In genomic region chr9:19424176-19424779, GRCh38 we compare ENCODE assay signal across 16 cellular contexts. TPM values are rescaled to one million over a fixed set of nuclear protein-coding genes. Genes with fewer than 3 reads are reported as not detected.
A peak's percentile ranks its signal among the peaks of the same experiment; 100 is the strongest.
DNase-seq lines count a peak whose midpoint lies in the region; ATAC-seq and TF ChIP-seq lines count a peak whose summit lies in the region.
"Had no signal": no experiment of that assay in that cellular context is flagged by ENCODE, and none has a peak within 500 bp of the region (broad histone marks: within the 10 kb centered on the region; RNA-seq: fewer than 3 reads in every experiment).

No MANE protein-coding gene starts in this region.

- H3K27ac Mint-ChIP-seq in glutamatergic neuron (ENCODE audit: unreplicated experiment), result no peak overlapping the region
- H3K27ac Mint-ChIP-seq: activated CD4-positive, alpha-beta T cell treated with anti-CD3 and anti-CD28 coated beads, Interleukin-2, amount 10 ng/mL, durations not matched to agents 24 days and 14 days; nephron had no signal

- ATAC-seq in Right ventricle myocardium superior (ENCODE audit: poor library complexity), result peak; percentile 43
- ATAC-seq in HG02885 (IDR thresholded peaks at IDR 0.05; ENCODE audit: poor library complexity, unreplicated experiment), result peak; percentile 88
- no peak for ATAC-seq in GM19328 (IDR thresholded peaks at IDR 0.05; ENCODE audit: unreplicated experiment)
- ATAC-seq: K562 had no signal

- H3K4me3 Mint-ChIP-seq in glutamatergic neuron (ENCODE audit: unreplicated experiment), result no peak overlapping the region
- H3K4me3 Mint-ChIP-seq: activated CD4-positive, alpha-beta T cell treated with anti-CD3 and anti-CD28 coated beads, Interleukin-2, amount 10 ng/mL, durations not matched to agents 24 days and 14 days; nephron had no signal

- intact Hi-C loops in Right ventricle myocardium superior (cut with DNase I), result no loop called here
- intact Hi-C loops in cardiac septum (cut with DNase I), result no loop called here

- peaks cover 2% of the 10 kb centered on the region for H3K4me1 Mint-ChIP-seq in glutamatergic neuron (ENCODE audit: low read depth, unreplicated experiment)
- H3K4me1 Mint-ChIP-seq: activated CD4-positive, alpha-beta T cell treated with anti-CD3 and anti-CD28 coated beads, Interleukin-2, amount 10 ng/mL, durations not matched to agents 24 days and 14 days; nephron had no signal

- TF ChIP-seq CTCF in glutamatergic neuron (IDR thresholded peaks at IDR 0.05; ENCODE audit: partially characterized antibody, unreplicated experiment), result no peak

- H3K9me3 Mint-ChIP-seq in glutamatergic neuron (ENCODE audit: unreplicated experiment), result no peaks in the 10 kb centered on the region
- H3K9me3 Mint-ChIP-seq: activated CD4-positive, alpha-beta T cell treated with anti-CD3 and anti-CD28 coated beads, Interleukin-2, amount 10 ng/mL, durations not matched to agents 24 days and 14 days; nephron had no signal

- peaks cover 4% of the 10 kb centered on the region for H3K27me3 Mint-ChIP-seq in glutamatergic neuron (ENCODE audit: unreplicated experiment)
- H3K27me3 Mint-ChIP-seq: activated CD4-positive, alpha-beta T cell treated with anti-CD3 and anti-CD28 coated beads, Interleukin-2, amount 10 ng/mL, durations not matched to agents 24 days and 14 days had no signal

- peaks cover 5% of the 10 kb centered on the region for H3K36me3 Mint-ChIP-seq in glutamatergic neuron (ENCODE audit: unreplicated experiment)

- DNase-seq in Right ventricle myocardium superior (no peak), cardiac septum (ENCODE audit: low spot score) (no peak), amniotic epithelial cell (ENCODE audit: low read depth) (peak; percentile 44), glutamatergic neuron (no peak), epidermal melanocyte (ENCODE audit: insufficient read length, low spot score) (no peak), NCI-H526 (lab: John Stamatoyannopoulos, UW) (no peak)
- DNase-seq: 8988T; activated CD4-positive, alpha-beta T cell treated with anti-CD3 and anti-CD28 coated beads, Interleukin-2, amount 10 ng/mL, durations not matched to agents 24 days and 14 days; DND-41; effector CD8-positive, alpha-beta T cell; NCI-H2227 treated with DMSO at 0.1 percent for 48 hours; stimulated activated CD4-positive, alpha-beta T cell treated with anti-CD3 and anti-CD28 coated beads, Interleukin-4, amount 100 ng/mL, for 1 hour had no signal

RNA-seq across cellular contexts. Expression of gene ACER2, which starts 15.5 kb away (rescaled TPM):
- total RNA-seq in Right ventricle myocardium superior (3.4 TPM), cardiac septum (4.1 TPM), glutamatergic neuron (ENCODE audit: unreplicated experiment) (30.5 TPM)

RNA-seq across cellular contexts. Expression of gene RPS6, which starts 44.2 kb away (rescaled TPM):
- total RNA-seq in Right ventricle myocardium superior (866 TPM), cardiac septum (810 TPM), glutamatergic neuron (ENCODE audit: unreplicated experiment) (798 TPM)
